In the genomic region with DNA sequence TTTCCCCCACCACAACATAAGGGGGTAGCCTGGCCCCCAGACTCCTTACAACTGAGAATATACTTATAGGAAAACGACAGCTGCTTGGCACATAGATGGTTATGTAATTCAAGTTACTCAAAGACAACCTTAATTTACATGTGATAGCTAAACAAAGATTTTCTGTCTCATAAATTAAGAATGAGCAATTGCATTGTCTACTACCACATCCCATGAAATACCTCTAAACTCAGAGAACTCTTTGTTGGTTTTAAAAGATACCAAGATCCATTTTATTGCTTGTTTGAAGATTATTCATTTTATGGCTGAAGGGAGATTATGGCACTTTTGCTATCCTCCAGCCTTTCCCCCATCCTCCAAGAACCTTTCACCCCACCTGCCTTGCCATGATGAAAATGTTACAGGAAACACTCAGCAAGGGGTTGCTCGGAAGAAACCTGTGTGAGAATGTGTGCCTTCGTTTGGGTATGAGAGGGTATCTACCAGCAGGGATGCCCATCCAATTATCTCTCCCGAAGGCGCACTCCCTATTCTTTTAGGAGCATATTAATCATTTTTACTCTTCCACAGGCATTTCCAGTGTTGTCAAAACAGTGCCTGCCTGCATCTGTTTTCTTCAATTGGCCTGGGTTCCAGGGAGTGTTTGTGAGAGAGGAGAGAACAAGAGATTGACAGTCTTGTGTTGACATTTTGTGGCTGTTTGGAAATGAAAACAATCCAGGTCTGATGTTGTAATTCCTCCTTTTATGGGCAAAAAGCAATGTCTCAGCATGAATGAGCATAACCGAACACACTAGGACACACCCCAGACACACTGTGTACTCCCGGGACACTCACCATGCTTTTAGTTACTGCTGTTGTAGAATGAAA, we compare ENCODE assay signal across 11 cellular contexts.
DNase-seq lines count a peak whose midpoint lies in the region; ATAC-seq lines count a peak whose summit lies in the region.
"Had no signal": no experiment of that assay in that cellular context is flagged by ENCODE, and none has a peak within 500 bp of the region (broad histone marks: within the 10 kb centered on the region; RNA-seq: fewer than 3 reads in every experiment).

No MANE protein-coding gene starts in this region.

- H3K36me3 ChIP-seq in adipocyte (ENCODE audit: control insufficient read depth, insufficient read depth, low read length, severe bottlenecking): no peaks in the 10 kb centered on the region
- no peaks in the 10 kb centered on the region for H3K36me3 ChIP-seq in thymus (ENCODE audit: control insufficient read depth, insufficient read depth)
- H3K36me3 ChIP-seq: HAP-1 had no signal

- ATAC-seq in HG03432 (IDR thresholded peaks at IDR 0.05; ENCODE audit: unreplicated experiment): no peak
- no peak for ATAC-seq in activated CD4-positive, CD25-positive, alpha-beta regulatory T cell treated with anti-CD3 and anti-CD28 coated beads, Interleukin-2, amount 50 U/mL, for 24 hours

- no peak overlapping the region for H3K4me3 ChIP-seq in adipocyte (ENCODE audit: low read length)
- no peak overlapping the region for H3K4me3 ChIP-seq in thymus (ENCODE audit: low read length)
- H3K4me3 ChIP-seq: HAP-1 had no signal

- 93% methylated on average over 7 of the region's 7 CpGs for WGBS in thymus

- peak overlapping the region; percentile 34 for H3K27ac ChIP-seq in thymus (ENCODE audit: low read depth)

- H3K27me3 ChIP-seq in adipocyte (replicated peaks; ENCODE audit: control insufficient read depth, insufficient read depth, low read length) (peaks cover 4% of the 10 kb centered on the region), thymus (ENCODE audit: control insufficient read depth, insufficient read depth) (no peaks in the 10 kb centered on the region)

- H3K9ac ChIP-seq in adipocyte (ENCODE audit: low read length): no peak overlapping the region
- H3K9ac ChIP-seq: SK-N-SH had no signal

- H3K4me1 ChIP-seq in adipocyte (ENCODE audit: control insufficient read depth, insufficient read depth, low read length) (peaks cover 11% of the 10 kb centered on the region), thymus (ENCODE audit: control insufficient read depth, insufficient read depth, low read length) (no peaks in the 10 kb centered on the region)
- H3K4me1 ChIP-seq: HAP-1 had no signal

- DNase-seq in HuH-7.5 (ENCODE audit: low spot score) (peak; percentile 12), adipocyte (ENCODE audit: low read depth) (peak; percentile 94), hepatic stellate cell (ENCODE audit: low spot score) (peak; percentile 19)
- no peak for DNase-seq in activated effector memory CD4-positive, alpha-beta T cell treated with Interleukin-2 at 50 U/mL for 16 hours
- DNase-seq: hypothalamus; SK-N-SH; stimulated activated naive CD4-positive, alpha-beta T cell treated with Interleukin-2 at 50 U/mL for 16 hours had no signal

- H3K9me3 ChIP-seq in adipocyte (ENCODE audit: control insufficient read depth, low read length) (no peaks in the 10 kb centered on the region), thymus (ENCODE audit: control insufficient read depth) (no peaks in the 10 kb centered on the region)
- H3K9me3 ChIP-seq: HAP-1, SK-N-SH had no signal
